10 cellular contexts compared by ENCODE assay signal in the genomic region with DNA sequence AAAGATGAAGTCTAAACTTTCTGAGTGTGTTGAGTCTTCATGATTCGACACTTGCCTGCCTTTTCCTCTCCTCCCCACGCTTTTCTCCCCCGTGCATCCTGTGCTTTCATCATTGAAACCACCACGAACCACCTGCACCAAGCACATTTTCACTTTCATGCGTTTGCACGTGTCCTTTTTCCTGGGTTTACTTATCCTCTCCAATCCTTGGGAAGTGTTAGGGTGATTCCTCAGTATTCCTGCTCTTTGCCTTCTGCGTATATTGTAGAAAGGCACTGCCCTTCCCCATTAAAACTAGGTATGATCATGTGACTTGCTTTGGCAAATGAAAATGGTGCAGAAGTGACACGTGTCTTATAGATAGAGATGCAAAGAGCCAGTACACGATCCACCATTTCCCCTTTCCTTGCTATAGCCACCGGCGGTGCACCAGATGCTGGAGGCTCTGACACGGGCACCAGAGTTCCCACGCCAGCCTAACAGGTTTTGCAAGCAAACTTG.
DNase-seq lines count a peak whose midpoint lies in the region; ATAC-seq, FAIRE-seq and TF ChIP-seq lines count a peak whose summit lies in the region.
"Had no signal": no experiment of that assay in that cellular context is flagged by ENCODE, and none has a peak within 500 bp of the region (broad histone marks: within the 10 kb centered on the region; RNA-seq: fewer than 3 reads in every experiment).

No MANE protein-coding gene starts in this region.

- peak; percentile 85 for FAIRE-seq in GM18507 (lab: Jason Lieb, UNC)

- H3K4me1 Mint-ChIP-seq in T-helper 17 cell, result peaks cover 7% of the 10 kb centered on the region

- H3K27ac ChIP-seq in colonic mucosa (no peak overlapping the region), hepatocyte (no peak overlapping the region)

- H3K36me3 ChIP-seq in colonic mucosa, result no peaks in the 10 kb centered on the region
- H3K36me3 ChIP-seq in hepatocyte (replicated peaks; ENCODE audit: insufficient read depth, low read depth), result no peaks in the 10 kb centered on the region

- intact Hi-C loops in colonic mucosa (cut with DNase I), result no loop called here

- TF ChIP-seq CTCF in colonic mucosa (IDR thresholded peaks at IDR 0.05), result no peak
- TF ChIP-seq CTCF in hepatocyte (IDR thresholded peaks at IDR 0.05; ENCODE audit: poor library complexity), result no peak

- WGBS in hepatocyte (ENCODE audit: low lambda C conversion rate, missing lambda C conversion rate), result 78% methylated on average over 13 of the region's 13 CpGs

- no peaks in the 10 kb centered on the region for H3K27me3 ChIP-seq in colonic mucosa
- no peaks in the 10 kb centered on the region for H3K27me3 ChIP-seq in hepatocyte

- H3K9me3 ChIP-seq in T-helper 17 cell (ENCODE audit: control insufficient read depth, low read length, poor library complexity, severe bottlenecking) (no peaks in the 10 kb centered on the region), colonic mucosa (no peaks in the 10 kb centered on the region), hepatocyte (ENCODE audit: low read depth) (no peaks in the 10 kb centered on the region)

- H3K27me3 Mint-ChIP-seq in T-helper 17 cell, result peaks cover 6% of the 10 kb centered on the region
- H3K27me3 Mint-ChIP-seq: activated B cell treated with CpG ODN at 0.5 μM for 24 hours had no signal

- H3K4me1 ChIP-seq in colonic mucosa (no peaks in the 10 kb centered on the region), hepatocyte (ENCODE audit: insufficient read depth) (no peaks in the 10 kb centered on the region)

- H4K20me1 ChIP-seq in hepatocyte (ENCODE audit: insufficient read depth, poor library complexity, severe bottlenecking), result no peaks in the 10 kb centered on the region

- no peak overlapping the region for H2AFZ ChIP-seq in hepatocyte

- no peaks in the 10 kb centered on the region for H3K9me2 ChIP-seq in hepatocyte (replicated peaks; ENCODE audit: insufficient read depth)

- peak; percentile 80 for ATAC-seq in HG02852 (IDR thresholded peaks at IDR 0.05; ENCODE audit: unreplicated experiment)
- peak; percentile 85 for ATAC-seq in T-helper 17 cell
- no peak for ATAC-seq in HG03439 (IDR thresholded peaks at IDR 0.05; ENCODE audit: unreplicated experiment)

- DNase-seq in GM18507 (ENCODE audit: extremely low spot score, insufficient read length, low read depth) (no peak), T-helper 17 cell (no peak), occipital lobe (lab: John Stamatoyannopoulos, UW) (peak; percentile 9), NCI-H2196 treated with DMSO at 0.1 percent for 48 hours (lab: John Stamatoyannopoulos, UW; ENCODE audit: unreplicated experiment) (no peak), colonic mucosa (no peak), hepatocyte (ENCODE audit: low spot score) (no peak)
- DNase-seq: activated B cell treated with CpG ODN at 0.5 μM for 24 hours, GOT3 had no signal

- H3K4me3 ChIP-seq in colonic mucosa (no peak overlapping the region), hepatocyte (no peak overlapping the region)

- peak overlapping the region; percentile 51 for H3K27ac Mint-ChIP-seq in T-helper 17 cell
- H3K27ac Mint-ChIP-seq: activated B cell treated with CpG ODN at 0.5 μM for 24 hours had no signal

- no peak overlapping the region for H3K9ac ChIP-seq in colonic mucosa (ENCODE audit: low read depth in 2 of 2, low read length in 2 of 2)

- no peak overlapping the region for H3K4me2 ChIP-seq in hepatocyte

- H3K79me2 ChIP-seq in hepatocyte, result no peaks in the 10 kb centered on the region

- peak overlapping the region; percentile 86 for H3K4me3 Mint-ChIP-seq in T-helper 17 cell
- H3K4me3 Mint-ChIP-seq: activated B cell treated with CpG ODN at 0.5 μM for 24 hours had no signal

- H3K36me3 Mint-ChIP-seq in T-helper 17 cell (ENCODE audit: low read depth), result no peaks in the 10 kb centered on the region
